Comparison of ENCODE assay signal across 8 cellular contexts in the genomic region with DNA sequence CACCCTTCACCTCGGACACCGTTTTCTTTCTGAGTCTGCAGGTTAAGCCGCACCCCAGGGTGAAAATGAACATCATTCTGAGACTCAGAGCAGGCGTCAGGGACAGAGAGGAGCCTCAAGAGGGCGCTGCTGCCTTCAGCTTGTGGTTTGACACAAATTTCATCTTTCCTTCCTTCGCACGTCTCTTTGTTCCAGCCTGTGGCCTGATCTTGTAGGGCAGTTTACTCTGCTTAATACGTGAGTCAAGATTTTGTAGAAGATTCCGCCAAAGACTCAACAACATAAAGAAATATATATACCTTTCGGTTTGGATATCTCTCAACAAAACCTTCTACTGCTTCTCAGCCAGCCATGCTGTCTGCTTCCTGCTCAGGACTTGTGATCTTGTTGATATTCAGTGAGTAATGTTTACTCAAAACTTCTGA.
DNase-seq lines count a peak whose midpoint lies in the region; ATAC-seq and TF ChIP-seq lines count a peak whose summit lies in the region.

No MANE protein-coding gene starts in this region.

- H3K36me3 Mint-ChIP-seq in activated naive CD4-positive, alpha-beta T cell treated with anti-CD3 and anti-CD28 coated beads, Interleukin-2, amount 50 U/mL, for 24 hours: no peaks in the 10 kb centered on the region
- no peaks in the 10 kb centered on the region for H3K36me3 Mint-ChIP-seq in nephron progenitor cell (ENCODE audit: low read depth)

- H3K4me1 Mint-ChIP-seq in activated naive CD4-positive, alpha-beta T cell treated with anti-CD3 and anti-CD28 coated beads, Interleukin-2, amount 50 U/mL, for 24 hours: peaks cover 24% of the 10 kb centered on the region
- H3K4me1 Mint-ChIP-seq in nephron progenitor cell: no peaks in the 10 kb centered on the region

- no peaks in the 10 kb centered on the region for H3K9me3 Mint-ChIP-seq in activated naive CD4-positive, alpha-beta T cell treated with anti-CD3 and anti-CD28 coated beads, Interleukin-2, amount 50 U/mL, for 24 hours
- peaks cover 13% of the 10 kb centered on the region for H3K9me3 Mint-ChIP-seq in nephron progenitor cell

- ATAC-seq in SK-N-SH treated with all-trans-retinoic acid at 6 μM for 48 hours (peak; percentile 51; the same call in 1 of the 3 replicates), HG03469 (IDR thresholded peaks at IDR 0.05; ENCODE audit: unreplicated experiment) (no peak), GM19455 (IDR thresholded peaks at IDR 0.05; ENCODE audit: unreplicated experiment) (no peak)

- DNase-seq in nephron progenitor cell (peak; percentile 30), DMS114 treated with DMSO at 0.1 percent for 48 hours (lab: John Stamatoyannopoulos, UW; ENCODE audit: unreplicated experiment) (no peak), MV-4-11 (lab: John Stamatoyannopoulos, UW) (no peak)

- peak overlapping the region; percentile 84 for H3K4me3 Mint-ChIP-seq in activated naive CD4-positive, alpha-beta T cell treated with anti-CD3 and anti-CD28 coated beads, Interleukin-2, amount 50 U/mL, for 24 hours
- no peak overlapping the region for H3K4me3 Mint-ChIP-seq in nephron progenitor cell

- TF ChIP-seq CTCF in GM12873 (IDR thresholded peaks at IDR 0.05; ENCODE audit: insufficient read depth, low read depth, low read length, missing control alignments) (peak; percentile 69), nephron progenitor cell (IDR thresholded peaks at IDR 0.05) (peak; percentile 46)

- no peaks in the 10 kb centered on the region for H3K27me3 Mint-ChIP-seq in activated naive CD4-positive, alpha-beta T cell treated with anti-CD3 and anti-CD28 coated beads, Interleukin-2, amount 50 U/mL, for 24 hours
- peaks cover 9% of the 10 kb centered on the region for H3K27me3 Mint-ChIP-seq in nephron progenitor cell (ENCODE audit: low read depth, poor library complexity)

- H3K27ac Mint-ChIP-seq in activated naive CD4-positive, alpha-beta T cell treated with anti-CD3 and anti-CD28 coated beads, Interleukin-2, amount 50 U/mL, for 24 hours: peak overlapping the region; percentile 87
- H3K27ac Mint-ChIP-seq in nephron progenitor cell: no peak overlapping the region

TF ChIP-seq in SK-N-SH treated with all-trans-retinoic acid at 6 μM for 48 hours, 23 proteins besides CTCF, POLR2A, EP300 and RAD21:
- TF ChIP-seq ZFP30 (CRISPR knock-in tag; IDR thresholded peaks at IDR 0.05) (no peak), RARB (CRISPR knock-in tag; IDR thresholded peaks at IDR 0.05) (no peak), TOX (CRISPR knock-in tag; IDR thresholded peaks at IDR 0.05; ENCODE audit: borderline replicate concordance) (no peak), SNAI2 (CRISPR knock-in tag; IDR thresholded peaks at IDR 0.05) (no peak), ISL1 (CRISPR knock-in tag; IDR thresholded peaks at IDR 0.05) (no peak), ZNF70 (CRISPR knock-in tag; IDR thresholded peaks at IDR 0.05) (no peak), CSDC2 (CRISPR knock-in tag; IDR thresholded peaks at IDR 0.05) (no peak), ESRRG (CRISPR knock-in tag; IDR thresholded peaks at IDR 0.05) (no peak), ARNTL (CRISPR knock-in tag; IDR thresholded peaks at IDR 0.05; ENCODE audit: borderline replicate concordance, low read depth) (no peak), GLIS3 (CRISPR knock-in tag; IDR thresholded peaks at IDR 0.05) (no peak), OSR1 (CRISPR knock-in tag; IDR thresholded peaks at IDR 0.05) (no peak), ZC3H10 (CRISPR knock-in tag; IDR thresholded peaks at IDR 0.05) (no peak), ZNF565 (CRISPR knock-in tag; conservative IDR thresholded peaks at IDR 0.05; ENCODE audit: low read depth) (no peak)
- TF ChIP-seq, protein P1, sequence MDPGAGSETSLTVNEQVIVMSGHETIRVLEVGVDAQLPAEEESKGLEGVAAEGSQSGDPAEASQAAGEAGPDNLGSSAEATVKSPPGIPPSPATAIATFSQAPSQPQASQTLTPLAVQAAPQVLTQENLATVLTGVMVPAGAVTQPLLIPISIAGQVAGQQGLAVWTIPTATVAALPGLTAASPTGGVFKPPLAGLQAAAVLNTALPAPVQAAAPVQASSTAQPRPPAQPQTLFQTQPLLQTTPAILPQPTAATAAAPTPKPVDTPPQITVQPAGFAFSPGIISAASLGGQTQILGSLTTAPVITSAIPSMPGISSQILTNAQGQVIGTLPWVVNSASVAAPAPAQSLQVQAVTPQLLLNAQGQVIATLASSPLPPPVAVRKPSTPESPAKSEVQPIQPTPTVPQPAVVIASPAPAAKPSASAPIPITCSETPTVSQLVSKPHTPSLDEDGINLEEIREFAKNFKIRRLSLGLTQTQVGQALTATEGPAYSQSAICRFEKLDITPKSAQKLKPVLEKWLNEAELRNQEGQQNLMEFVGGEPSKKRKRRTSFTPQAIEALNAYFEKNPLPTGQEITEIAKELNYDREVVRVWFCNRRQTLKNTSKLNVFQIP (CRISPR knock-in tag; IDR thresholded peaks at IDR 0.05; ENCODE audit: borderline replicate concordance, low read depth): no peak
